In genomic region chr15:99168601-99169580, GRCh38 we compare ENCODE assay signal across 1 cellular context.
TF ChIP-seq lines count a peak whose summit lies in the region.

No MANE protein-coding gene starts in this region.

TF ChIP-seq in SK-N-SH treated with all-trans-retinoic acid at 6 μM for 48 hours, 23 proteins besides CTCF, POLR2A, EP300 and RAD21 (continued from another document):
- TF ChIP-seq POU6F1 (CRISPR knock-in tag; IDR thresholded peaks at IDR 0.05; ENCODE audit: borderline replicate concordance, low read depth), result no peak
- TF ChIP-seq CREB5 (CRISPR knock-in tag; IDR thresholded peaks at IDR 0.05; ENCODE audit: low read depth), result no peak
- TF ChIP-seq ZFP30 (CRISPR knock-in tag; IDR thresholded peaks at IDR 0.05), result no peak
- TF ChIP-seq ARNTL (CRISPR knock-in tag; IDR thresholded peaks at IDR 0.05; ENCODE audit: borderline replicate concordance, low read depth), result no peak
